ENCODE assay signal across 28 cellular contexts in the genomic region with DNA sequence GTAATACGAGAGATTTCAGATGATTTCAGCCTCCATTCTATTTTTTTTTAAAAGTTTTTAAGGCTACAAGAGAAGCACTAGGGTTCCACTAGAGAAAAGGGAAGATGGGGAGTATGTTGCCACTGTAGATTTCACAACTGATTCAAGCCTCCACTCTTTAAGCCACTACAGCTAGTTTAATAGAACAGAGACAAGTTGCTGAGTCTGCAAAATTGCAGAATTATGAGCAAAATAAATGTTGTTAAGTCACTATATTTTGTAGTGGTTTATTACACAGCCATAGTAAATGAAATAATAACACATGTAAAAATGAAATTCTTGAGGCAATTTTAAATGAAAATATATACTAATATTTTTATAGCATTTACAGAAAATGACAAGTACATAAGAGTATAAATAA.
"Had no signal": no experiment of that assay in that cellular context is flagged by ENCODE, and none has a peak within 500 bp of the region (broad histone marks: within the 10 kb centered on the region; RNA-seq: fewer than 3 reads in every experiment).

No MANE protein-coding gene starts in this region.

- H3K4me1 Mint-ChIP-seq: naive thymus-derived CD8-positive, alpha-beta T cell; nephron; neural crest cell; stimulated activated memory B cell treated with anti-CD40 and anti-IgM and Interleukin-4, amounts not matched to agents 10 μg/mL and 1 μg/mL and 100 μg/mL, for 72 hours; stimulated activated naive CD8-positive, alpha-beta T cell treated with anti-CD3 and anti-CD28 coated beads, Interleukin-15, amount 100 ng/mL, for 72 hours had no signal

- FAIRE-seq: keratinocyte, pancreas had no signal

- H3K4me3 ChIP-seq: left lung, lower lobe of right lung, pancreas, prostate gland, sigmoid colon, smooth muscle cell, tibial nerve, upper lobe of left lung, vagina had no signal

- DNase-seq: left colon; left lung; lower lobe of right lung; mammary epithelial cell; mesenchymal stem cell; naive thymus-derived CD8-positive, alpha-beta T cell; nucleus accumbens; pancreas; posterior cingulate gyrus; retina; right cardiac atrium; sigmoid colon; stimulated activated CD4-positive, alpha-beta T cell treated with anti-CD3 and anti-CD28 coated beads, Interleukin-1b, Interleukin-23, amount 100 ng/mL, for 48 hours; stimulated activated CD4-positive, alpha-beta T cell treated with anti-CD3 and anti-CD28 coated beads, Interleukin-2, amount 100 ng/mL, for 48 hours; stimulated activated CD4-positive, alpha-beta T cell treated with anti-CD3 and anti-CD28 coated beads, Interleukin-4, amount 100 ng/mL, for 4 hours; stimulated activated CD8-positive, alpha-beta memory T cell treated with anti-CD3 and anti-CD28 coated beads, Interleukin-4, amount 100 ng/mL, for 48 hours; stimulated activated naive CD4-positive, alpha-beta T cell treated with Interleukin-2 at 50 U/mL for 16 hours; stimulated activated naive CD8-positive, alpha-beta T cell treated with anti-CD3 and anti-CD28 coated beads, Interleukin-15, amount 100 ng/mL, for 72 hours; substantia nigra; upper lobe of left lung had no signal

- H3K27ac Mint-ChIP-seq: naive thymus-derived CD8-positive, alpha-beta T cell; nephron; stimulated activated memory B cell treated with anti-CD40 and anti-IgM and Interleukin-4, amounts not matched to agents 10 μg/mL and 1 μg/mL and 100 μg/mL, for 72 hours; stimulated activated naive CD8-positive, alpha-beta T cell treated with anti-CD3 and anti-CD28 coated beads, Interleukin-15, amount 100 ng/mL, for 72 hours had no signal

- H3K36me3 Mint-ChIP-seq: stimulated activated memory B cell treated with anti-CD40 and anti-IgM and Interleukin-4, amounts not matched to agents 10 μg/mL and 1 μg/mL and 100 μg/mL, for 72 hours had no signal

- H3K27me3 Mint-ChIP-seq: naive thymus-derived CD8-positive, alpha-beta T cell; stimulated activated memory B cell treated with anti-CD40 and anti-IgM and Interleukin-4, amounts not matched to agents 10 μg/mL and 1 μg/mL and 100 μg/mL, for 72 hours; stimulated activated naive CD8-positive, alpha-beta T cell treated with anti-CD3 and anti-CD28 coated beads, Interleukin-15, amount 100 ng/mL, for 72 hours had no signal

- H3K4me3 Mint-ChIP-seq: naive thymus-derived CD8-positive, alpha-beta T cell; nephron; neural crest cell; stimulated activated memory B cell treated with anti-CD40 and anti-IgM and Interleukin-4, amounts not matched to agents 10 μg/mL and 1 μg/mL and 100 μg/mL, for 72 hours; stimulated activated naive CD8-positive, alpha-beta T cell treated with anti-CD3 and anti-CD28 coated beads, Interleukin-15, amount 100 ng/mL, for 72 hours had no signal

- H3K27ac ChIP-seq: left lung, lower lobe of right lung, pancreas, prostate gland, sigmoid colon, tibial nerve, upper lobe of left lung, vagina had no signal

- H3K9me3 Mint-ChIP-seq: nephron had no signal
